In genomic region chr3:122590581-122590980, GRCh38 we compare ENCODE assay signal across 23 cellular contexts. TPM values are rescaled to one million over a fixed set of nuclear protein-coding genes. Genes with fewer than 3 reads are reported as not detected.
"Had no signal": no experiment of that assay in that cellular context is flagged by ENCODE, and none has a peak within 500 bp of the region (broad histone marks: within the 10 kb centered on the region; RNA-seq: fewer than 3 reads in every experiment).

No MANE protein-coding gene starts in this region.

- H2AFZ ChIP-seq: hepatocyte, parathyroid adenoma had no signal

- H3K4me3 Mint-ChIP-seq: nephron; neural progenitor cell; stimulated activated naive CD8-positive, alpha-beta T cell treated with anti-CD3 and anti-CD28 coated beads, Interleukin-15, amount 100 ng/mL, for 72 hours; type B pancreatic cell had no signal

- H3K79me2 ChIP-seq: hepatocyte, parathyroid adenoma had no signal

- ATAC-seq: heart right ventricle; psoas muscle; right lobe of liver; stimulated activated naive CD8-positive, alpha-beta T cell treated with anti-CD3 and anti-CD28 coated beads, Interleukin-15, amount 100 ng/mL, for 72 hours had no signal

- H3K27ac Mint-ChIP-seq: nephron; neural progenitor cell; stimulated activated naive CD8-positive, alpha-beta T cell treated with anti-CD3 and anti-CD28 coated beads, Interleukin-15, amount 100 ng/mL, for 72 hours; type B pancreatic cell had no signal

- H3K4me2 ChIP-seq: hepatocyte, neural progenitor cell had no signal

- H3K9me3 Mint-ChIP-seq: nephron, neural progenitor cell, type B pancreatic cell had no signal

- H3K27ac ChIP-seq: heart right ventricle, hepatocyte, left ventricle myocardium inferior, neural progenitor cell, neutrophil, parathyroid adenoma, psoas muscle, right lobe of liver, tibial nerve, uterus had no signal

- H3K4me1 Mint-ChIP-seq: nephron, neural progenitor cell had no signal

- H3K4me1 ChIP-seq: heart right ventricle, left ventricle myocardium inferior, neural progenitor cell, parathyroid adenoma, right lobe of liver, tibial nerve, uterus had no signal

- H3K4me3 ChIP-seq: heart right ventricle, hepatocyte, left ventricle myocardium inferior, lung, neural progenitor cell, psoas muscle, right lobe of liver, tibial nerve, uterus had no signal

- H3K27me3 Mint-ChIP-seq: stimulated activated naive CD8-positive, alpha-beta T cell treated with anti-CD3 and anti-CD28 coated beads, Interleukin-15, amount 100 ng/mL, for 72 hours; type B pancreatic cell had no signal

- DNase-seq: heart right ventricle; islet precursor cell; left ventricle myocardium inferior; occipital lobe; psoas muscle; right lobe of liver; stimulated activated CD4-positive, alpha-beta T cell treated with anti-CD3 and anti-CD28 coated beads, Interleukin-12 subunit alpha, Interleukin-12 subunit beta, amount 100 ng/mL, for 4 hours; stimulated activated CD4-positive, alpha-beta T cell treated with anti-CD3 and anti-CD28 coated beads, Interleukin-15, amount 100 ng/mL, for 24 hours; stimulated activated CD4-positive, alpha-beta T cell treated with anti-CD3 and anti-CD28 coated beads, Interleukin-2, amount 100 ng/mL, for 24 hours; stimulated activated CD4-positive, alpha-beta T cell treated with anti-CD3 and anti-CD28 coated beads, Interleukin-4, amount 100 ng/mL, for 1 hour; stimulated activated naive CD4-positive, alpha-beta T cell treated with Interleukin-2 at 50 U/mL for 16 hours; stimulated activated naive CD8-positive, alpha-beta T cell treated with anti-CD3 and anti-CD28 coated beads, Interleukin-15, amount 100 ng/mL, for 72 hours; substantia nigra; uterus had no signal

- H3K36me3 Mint-ChIP-seq: neural progenitor cell, type B pancreatic cell had no signal

- H3K9ac ChIP-seq: neural progenitor cell, parathyroid adenoma had no signal

- H3K9me3 ChIP-seq: heart right ventricle, left ventricle myocardium inferior, neutrophil, psoas muscle, right lobe of liver, tibial nerve, uterus had no signal

- H3K27me3 ChIP-seq: hepatocyte, neural progenitor cell, neutrophil, right lobe of liver, tibial nerve, uterus had no signal

- H3K36me3 ChIP-seq: heart right ventricle, left ventricle myocardium inferior, neural progenitor cell, neutrophil, right lobe of liver, tibial nerve, uterus had no signal

RNA-seq across cellular contexts. Expression of gene PARP15, which starts 13.1 kb away (rescaled TPM):
- total RNA-seq: kidney epithelial cell, occipital lobe had no signal
